ENCODE assay signal across 19 cellular contexts in genomic region chr11:47994417-47994816, GRCh38.
"Had no signal": no experiment of that assay in that cellular context is flagged by ENCODE, and none has a peak within 500 bp of the region (broad histone marks: within the 10 kb centered on the region; RNA-seq: fewer than 3 reads in every experiment).

No MANE protein-coding gene starts in this region.

- DNase-seq: dermis blood vessel endothelial cell; esophagus squamous epithelium; foreskin fibroblast; glutamatergic neuron; islet precursor cell; mammary epithelial cell; naive thymus-derived CD4-positive, alpha-beta T cell; nephron progenitor cell; psoas muscle; stimulated activated CD4-positive, alpha-beta T cell treated with anti-CD3 and anti-CD28 coated beads, Interleukin-2, amount 100 ng/mL, for 24 hours; stimulated activated CD4-positive, alpha-beta T cell treated with anti-CD3 and anti-CD28 coated beads, Interleukin-4, amount 100 ng/mL, for 4 hours; stimulated activated naive CD4-positive, alpha-beta T cell; stomach; substantia nigra; transverse colon had no signal

- H3K27ac ChIP-seq: esophagus squamous epithelium, gastroesophageal sphincter, psoas muscle, thoracic aorta had no signal

- H3K4me3 ChIP-seq: esophagus squamous epithelium, gastroesophageal sphincter, psoas muscle, stomach, thoracic aorta, transverse colon had no signal

- H3K9me3 Mint-ChIP-seq: naive thymus-derived CD4-positive, alpha-beta T cell; nephron progenitor cell had no signal

- ATAC-seq: gastroesophageal sphincter; left lobe of liver; naive thymus-derived CD4-positive, alpha-beta T cell; psoas muscle; sciatic nerve had no signal

- H3K27ac Mint-ChIP-seq: nephron progenitor cell had no signal

- H3K27me3 Mint-ChIP-seq: naive thymus-derived CD4-positive, alpha-beta T cell had no signal

- H3K9me3 ChIP-seq: esophagus squamous epithelium, gastroesophageal sphincter, psoas muscle, stomach, thoracic aorta, transverse colon had no signal

- H3K4me3 Mint-ChIP-seq: naive thymus-derived CD4-positive, alpha-beta T cell; nephron progenitor cell had no signal

- H3K36me3 ChIP-seq: esophagus squamous epithelium, gastroesophageal sphincter, stomach, thoracic aorta, transverse colon had no signal

- H3K27me3 ChIP-seq: esophagus squamous epithelium, gastroesophageal sphincter, stomach, transverse colon had no signal
